Comparison of ENCODE assay signal across 8 cellular contexts in the genomic region with DNA sequence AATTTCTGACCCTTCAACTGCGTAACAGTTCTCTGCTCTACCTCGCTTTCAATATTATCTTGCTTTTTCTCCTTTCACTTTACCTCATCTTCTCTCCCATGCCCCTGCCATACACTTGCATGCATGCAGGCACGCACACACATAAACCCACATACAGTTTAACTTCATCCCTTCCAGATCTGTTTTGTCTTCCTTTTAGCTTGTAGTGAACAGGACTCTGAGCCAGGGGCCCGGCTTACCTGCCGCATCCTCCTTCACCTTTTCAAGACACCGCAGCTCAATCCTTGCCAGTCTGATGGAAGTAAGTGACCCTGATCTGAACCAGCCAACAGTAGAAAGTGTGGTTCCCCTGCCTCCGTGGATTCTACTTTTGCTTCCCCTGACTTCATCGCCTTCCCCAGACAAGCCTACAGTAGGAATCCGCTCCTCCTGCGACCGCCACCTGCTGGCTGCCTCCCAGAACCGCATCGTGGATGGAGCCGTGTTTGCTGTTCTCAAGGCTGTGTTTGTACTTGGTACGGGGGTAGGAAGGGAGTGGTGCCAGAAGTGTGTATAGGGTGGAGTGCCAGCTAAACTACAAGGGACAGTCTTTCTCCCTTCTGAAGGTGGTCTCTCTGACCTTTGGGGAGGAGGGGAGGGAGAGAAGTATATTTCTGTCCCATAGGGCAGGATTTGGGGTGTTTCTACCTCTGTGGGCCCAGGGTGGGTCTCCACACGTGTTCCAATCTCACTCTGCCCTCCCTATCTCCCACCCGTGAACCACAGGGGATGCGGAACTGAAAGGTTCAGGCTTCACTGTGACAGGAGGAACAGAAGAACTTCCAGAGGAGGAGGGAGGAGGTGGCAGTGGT. TPM values are rescaled to one million over a fixed set of nuclear protein-coding genes. Genes with fewer than 3 reads are reported as not detected.
DNase-seq lines count a peak whose midpoint lies in the region; ATAC-seq, FAIRE-seq and TF ChIP-seq lines count a peak whose summit lies in the region.

No MANE protein-coding gene starts in this region.

- H3K27ac ChIP-seq in WERI-Rb-1, result no peak overlapping the region
- peak overlapping the region; percentile 36; the same call in 1 of the 3 replicates for H3K27ac ChIP-seq in K562 (ENCODE audit: extremely low read depth, low read depth, low read length)

- CTCF ChIA-PET in K562 (lab: Yijun Ruan, JAX; ENCODE audit: low intra/inter-chr PET ratio), result interaction anchor here (0.6 to 1.6 kb wide), 5 partner anchors 29 to 131 kb away, joined by 3 to 6 read pairs (median 3); no protein-coding TSS in a partner anchor

- TF ChIP-seq RAD21 in K562 (CRISPR knock-in tag; conservative IDR thresholded peaks at IDR 0.05 in 1 of 2, IDR thresholded peaks at IDR 0.05 in 1 of 2), result peak; percentile 74 to 83

- TF ChIP-seq POLR2A in K562 (conservative IDR thresholded peaks at IDR 0.05), result no peak

- no peaks in the 10 kb centered on the region for H3K9me2 ChIP-seq in Loucy (replicated peaks; ENCODE audit: low read depth, low read length)

- DNase-seq in AG09319 (ENCODE audit: extremely low read depth, low read depth) (no peak), WERI-Rb-1 (peak; percentile 60), K562 (ENCODE audit: extremely low read depth in 1 of 4, low spot score in 3 of 4) (peak; percentile 65 to 83 (median 68)), inferior parietal cortex (ENCODE audit: extremely low spot score) (peak; percentile 63), NCI-H2029 (lab: John Stamatoyannopoulos, UW) (no peak)
- peak; percentile 65 to 80 for DNase-seq in stimulated activated CD4-positive, alpha-beta T cell treated with anti-CD3 and anti-CD28 coated beads, Interleukin-1b, Interleukin-23, amount 100 ng/mL, for 4 hours (ENCODE audit: low read depth in 2 of 2)

- TF ChIP-seq CTCF in AG09319 (IDR thresholded peaks at IDR 0.05; ENCODE audit: low read depth, low read length) (peak; percentile 78), Loucy (conservative IDR thresholded peaks at IDR 0.05; ENCODE audit: low read length) (peak; percentile 74), WERI-Rb-1 (IDR thresholded peaks at IDR 0.05; ENCODE audit: low read depth, low read length) (peak; percentile 89), K562 (IDR thresholded peaks at IDR 0.05 in 2 of 3, conservative IDR thresholded peaks at IDR 0.05 in 1 of 3; ENCODE audit: insufficient read depth in 2 of 3, low read depth in 1 of 3, low read length in 3 of 3) (peak; percentile 80 to 91 (median 88))

- in situ Hi-C loops in K562 (cut with MboI), result no loop called here

- H3K9ac ChIP-seq in Loucy (ENCODE audit: low read depth, low read length, poor library complexity, severe bottlenecking), result peak overlapping the region; percentile 48
- H3K9ac ChIP-seq in K562 (ENCODE audit: insufficient read depth in 1 of 2, low read depth in 2 of 2, low read length in 2 of 2), result peak overlapping the region in 1 of 2 experiments; percentile 46; a peak in 1 of 4 replicates

- POLR2A ChIA-PET in K562 (lab: Yijun Ruan, JAX), result interaction anchor here (1.4 to 4.2 kb wide), 2 partner anchors 10 kb away, joined by 4 to 29 read pairs; a partner anchor contains a TSS

- BruUV-seq in K562 (replicated peaks; lab: Mats Ljungman, UMichigan), result no TSS peak

- intact Hi-C loops in K562 (cut with micrococcal nuclease), result loop anchor here (1.0 kb wide), 1 partner anchor 31 kb away; no protein-coding TSS in a partner anchor

- ATAC-seq in GM18909 (IDR thresholded peaks at IDR 0.05; ENCODE audit: poor library complexity, unreplicated experiment) (peak; percentile 81), K562 (peak; percentile 90)

- H3K4me1 ChIP-seq in Loucy (ENCODE audit: insufficient read depth, low read length, poor library complexity, severe bottlenecking), result peaks cover 12% of the 10 kb centered on the region
- H3K4me1 ChIP-seq in K562 (replicated peaks in 1 of 2; ENCODE audit: control insufficient read depth in 2 of 2, insufficient read depth in 2 of 2, low read length in 2 of 2), result peaks cover 24 to 34% of the 10 kb centered on the region in 2 experiments; a peak in 4 of 5 replicates

- H3K9me1 ChIP-seq in K562 (ENCODE audit: control insufficient read depth, insufficient read depth, low read length), result no peaks in the 10 kb centered on the region

- H3F3A ChIP-seq in Loucy (ENCODE audit: low read depth), result no peaks in the 10 kb centered on the region

- H3K4me2 ChIP-seq in Loucy (ENCODE audit: low read depth, low read length, poor library complexity, severe bottlenecking), result peak overlapping the region; percentile 27
- H3K4me2 ChIP-seq in K562 (ENCODE audit: insufficient read depth, low read length), result no peak overlapping the region

- no peaks in the 10 kb centered on the region for H3K9me3 ChIP-seq in Loucy (ENCODE audit: insufficient read depth, low read depth, low read length)
- H3K9me3 ChIP-seq in WERI-Rb-1 (ENCODE audit: severe bottlenecking), result no peaks in the 10 kb centered on the region
- no peaks in the 10 kb centered on the region for H3K9me3 ChIP-seq in K562 (replicated peaks; ENCODE audit: control insufficient read depth, insufficient read depth, low read depth, low read length)

- peak; percentile 85 for FAIRE-seq in K562 (lab: Jason Lieb, UNC)

- H3K79me2 ChIP-seq in Loucy (ENCODE audit: insufficient read depth, low read length) (peaks cover 7% of the 10 kb centered on the region; the same call in 1 of the 2 replicates), K562 (ENCODE audit: control insufficient read depth, insufficient read depth, low read length) (no peaks in the 10 kb centered on the region; the same call in 2 of the 3 replicates)

- H3K36me3 ChIP-seq in Loucy (ENCODE audit: insufficient read depth, low read length) (peaks cover 60% of the 10 kb centered on the region; the same call in 1 of the 2 replicates), WERI-Rb-1 (peaks cover 58% of the 10 kb centered on the region), K562 (ENCODE audit: control insufficient read depth, insufficient read depth, low read length) (peaks cover 92% of the 10 kb centered on the region)

- H3K4me3 ChIP-seq in Loucy (ENCODE audit: low read length, poor library complexity, severe bottlenecking), result no peak overlapping the region
- no peak overlapping the region for H3K4me3 ChIP-seq in WERI-Rb-1 (ENCODE audit: low read depth, low read length)
- H3K4me3 ChIP-seq in K562, result no peak overlapping the region

- H4K20me1 ChIP-seq in Loucy (ENCODE audit: insufficient read depth, low read length, poor library complexity, severe bottlenecking) (no peaks in the 10 kb centered on the region), K562 (replicated peaks; ENCODE audit: control insufficient read depth, insufficient read depth, low read length) (0 out of 2 replicates have a peak, but pooled peaks cover 5% of the 10 kb centered on the region)

- WGBS in K562 (ENCODE audit: insufficient coverage, low coverage, missing lambda C conversion rate), result 31% methylated on average over 17 of the region's 18 CpGs

- TF ChIP-seq EP300 in K562 (IDR thresholded peaks at IDR 0.05; ENCODE audit: low read length), result no peak

- no peaks in the 10 kb centered on the region for H3K27me3 ChIP-seq in Loucy (ENCODE audit: insufficient read depth, low read length, poor library complexity, severe bottlenecking)
- peaks cover 3% of the 10 kb centered on the region for H3K27me3 ChIP-seq in WERI-Rb-1 (ENCODE audit: insufficient read depth, low read depth, severe bottlenecking)
- no peaks in the 10 kb centered on the region for H3K27me3 ChIP-seq in K562 (ENCODE audit: control insufficient read depth in 2 of 2, insufficient read depth in 2 of 2, low read length in 2 of 2)

- H2AFZ ChIP-seq in Loucy (ENCODE audit: low read length) (no peak overlapping the region), K562 (ENCODE audit: low read depth, low read length) (no peak overlapping the region)

RNA-seq across cellular contexts. Expression of a gene that starts 10.7 kb away (rescaled TPM):
- 282 and 395 TPM in 2 replicates for total RNA-seq in K562 (2011; cell fraction: chromatin; rRNA removed; ENCODE audit: low replicate concordance)
- total RNA-seq in K562 (2011; cell fraction: nucleolus; rRNA removed), result 116 and 125 TPM in 2 replicates
- 127 and 134 TPM in 2 replicates for total RNA-seq in K562 (2011; cell fraction: nucleoplasm; rRNA removed)
- total RNA-seq in K562 (2014; rRNA removed) (18.4 and 23.1 TPM in 2 replicates), K562 (2014; rRNA removed; fragmentation: Illumina TruSeq; extraction: Trizol) (7.7 and 8.6 TPM in 2 replicates), K562 (2015; rRNA removed; fragmentation: Illumina TruSeq; extraction: Trizol) (7.7 and 10.3 TPM in 2 replicates), K562 (2021) (47.3 and 49.7 TPM in 2 replicates)
- polyA plus RNA-seq in K562 (2011; rRNA removed) (8.5 and 19.1 TPM in 2 replicates), K562 (2014; fragmentation: Illumina TruSeq; extraction: Trizol) (26.7 and 31.0 TPM in 2 replicates), K562 (2014; fragmentation: Nextera tagmentation; extraction: Ambion mirVana) (1 to 10 TPM; 1.6 to 2.8 TPM), K562 (2014; rRNA removed) (15.6 and 17.7 TPM in 2 replicates)
- 11.3 and 12.0 TPM in 2 replicates for polyA plus RNA-seq in K562 (2011; cell fraction: cytosol; rRNA removed)
- 149 and 177 TPM in 2 replicates for polyA plus RNA-seq in K562 (2011; cell fraction: nucleus; rRNA removed)
- polyA plus RNA-seq in K562 (2012), result 27.2 and 37.7 TPM in 2 replicates
- polyA minus RNA-seq in K562 (2011; rRNA and poly(A)+ RNA removed), result 26.7 and 27.1 TPM in 2 replicates
- 51.0 and 53.6 TPM in 2 replicates for polyA minus RNA-seq in K562 (2011; cell fraction: cytosol; rRNA and poly(A)+ RNA removed)
- 58.2 and 76.0 TPM in 2 replicates for polyA minus RNA-seq in K562 (2011; cell fraction: nucleus; rRNA and poly(A)+ RNA removed)

RNA-seq across cellular contexts. Expression of a gene that starts 15.5 kb away (rescaled TPM):
- total RNA-seq in K562 (2011; cell fraction: chromatin; rRNA removed; ENCODE audit: low replicate concordance), result 5.1 and 6.6 TPM in 2 replicates
- 2.7 and 2.8 TPM in 2 replicates for total RNA-seq in K562 (2011; cell fraction: nucleolus; rRNA removed)
- total RNA-seq in K562 (2011; cell fraction: nucleoplasm; rRNA removed), result 2.7 and 4.0 TPM in 2 replicates
- total RNA-seq in K562 (2014; rRNA removed), result 0.05 and 0.12 TPM in 2 replicates
- total RNA-seq in K562 (2014; rRNA removed; fragmentation: Illumina TruSeq; extraction: Trizol), result 0.22 TPM in 2 replicates
- total RNA-seq in K562 (2015; rRNA removed; fragmentation: Illumina TruSeq; extraction: Trizol), result 0.23 and 0.25 TPM in 2 replicates
- 0.69 TPM in 2 replicates for total RNA-seq in K562 (2021)
- polyA plus RNA-seq in K562 (2011; rRNA removed), result 0.40 and 0.79 TPM in 2 replicates
- 0.53 and 0.58 TPM in 2 replicates for polyA plus RNA-seq in K562 (2011; cell fraction: cytosol; rRNA removed)
- polyA plus RNA-seq in K562 (2011; cell fraction: nucleus; rRNA removed), result 3.3 and 4.5 TPM in 2 replicates
- 0.35 and 1.5 TPM in 2 replicates for polyA plus RNA-seq in K562 (2012)
- 0.65 and 0.80 TPM in 2 replicates for polyA plus RNA-seq in K562 (2014; fragmentation: Illumina TruSeq; extraction: Trizol)
- polyA plus RNA-seq in K562 (2014; fragmentation: Nextera tagmentation; extraction: Ambion mirVana), result under 1 TPM; 0.03 to 0.11 TPM
- 0.81 and 0.86 TPM in 2 replicates for polyA plus RNA-seq in K562 (2014; rRNA removed)
- polyA minus RNA-seq in K562 (2011; rRNA and poly(A)+ RNA removed), result 0.42 TPM in 2 replicates
- polyA minus RNA-seq in K562 (2011; cell fraction: cytosol; rRNA and poly(A)+ RNA removed), result 0.55 TPM in 1 of 2 replicates, not detected in the other
- polyA minus RNA-seq in K562 (2011; cell fraction: nucleus; rRNA and poly(A)+ RNA removed), result 0.54 and 0.78 TPM in 2 replicates

RNA-seq across cellular contexts. Expression of a gene that starts 17.8 kb away (rescaled TPM):
- 48.6 and 70.4 TPM in 2 replicates for total RNA-seq in K562 (2011; cell fraction: chromatin; rRNA removed; ENCODE audit: low replicate concordance)
- total RNA-seq in K562 (2011; cell fraction: nucleolus; rRNA removed), result 91.1 and 92.7 TPM in 2 replicates
- total RNA-seq in K562 (2011; cell fraction: nucleoplasm; rRNA removed), result 80.5 and 94.1 TPM in 2 replicates
- total RNA-seq in K562 (2014; rRNA removed), result 5.5 and 7.5 TPM in 2 replicates
- total RNA-seq in K562 (2014; rRNA removed; fragmentation: Illumina TruSeq; extraction: Trizol), result 9.7 and 11.4 TPM in 2 replicates
- 6.1 and 7.5 TPM in 2 replicates for total RNA-seq in K562 (2015; rRNA removed; fragmentation: Illumina TruSeq; extraction: Trizol)
- 18.0 and 19.7 TPM in 2 replicates for total RNA-seq in K562 (2021)
- polyA plus RNA-seq in K562 (2011; rRNA removed), result 43.0 and 55.4 TPM in 2 replicates
- 91.9 and 138 TPM in 2 replicates for polyA plus RNA-seq in K562 (2011; cell fraction: cytosol; rRNA removed)
- 29.1 and 32.6 TPM in 2 replicates for polyA plus RNA-seq in K562 (2011; cell fraction: nucleus; rRNA removed)
- 17.7 and 27.6 TPM in 2 replicates for polyA plus RNA-seq in K562 (2012)
- polyA plus RNA-seq in K562 (2014; fragmentation: Illumina TruSeq; extraction: Trizol), result 45.8 and 52.7 TPM in 2 replicates
- 10 to 100 TPM; 17.4 to 27.4 TPM for polyA plus RNA-seq in K562 (2014; fragmentation: Nextera tagmentation; extraction: Ambion mirVana)
- polyA plus RNA-seq in K562 (2014; rRNA removed), result 23.9 and 25.8 TPM in 2 replicates
- polyA minus RNA-seq in K562 (2011; rRNA and poly(A)+ RNA removed), result 26.0 and 31.9 TPM in 2 replicates
- polyA minus RNA-seq in K562 (2011; cell fraction: cytosol; rRNA and poly(A)+ RNA removed), result 13.8 and 14.3 TPM in 2 replicates
- polyA minus RNA-seq in K562 (2011; cell fraction: nucleus; rRNA and poly(A)+ RNA removed), result 5.9 and 9.1 TPM in 2 replicates

RNA-seq across cellular contexts. Expression of a gene that starts 22.6 kb away (rescaled TPM):
- total RNA-seq in K562 (2011; cell fraction: chromatin; rRNA removed; ENCODE audit: low replicate concordance), result 2.9 and 8.8 TPM in 2 replicates
- total RNA-seq in K562 (2011; cell fraction: nucleolus; rRNA removed), result 2.9 and 4.3 TPM in 2 replicates
- 3.2 and 7.9 TPM in 2 replicates for total RNA-seq in K562 (2011; cell fraction: nucleoplasm; rRNA removed)
- total RNA-seq in K562 (2014; rRNA removed), result 2.9 and 3.1 TPM in 2 replicates
- 2.4 and 3.0 TPM in 2 replicates for total RNA-seq in K562 (2014; rRNA removed; fragmentation: Illumina TruSeq; extraction: Trizol)
- total RNA-seq in K562 (2015; rRNA removed; fragmentation: Illumina TruSeq; extraction: Trizol), result 1.8 and 2.6 TPM in 2 replicates
- 1.8 and 2.0 TPM in 2 replicates for total RNA-seq in K562 (2021)
- 0.77 and 1.9 TPM in 2 replicates for polyA plus RNA-seq in K562 (2011; rRNA removed)
- 0.45 and 0.94 TPM in 2 replicates for polyA plus RNA-seq in K562 (2011; cell fraction: cytosol; rRNA removed)
- polyA plus RNA-seq in K562 (2011; cell fraction: nucleus; rRNA removed), result 2.4 TPM in 2 replicates
- 1.2 and 3.5 TPM in 2 replicates for polyA plus RNA-seq in K562 (2012)
- 1.4 TPM in 2 replicates for polyA plus RNA-seq in K562 (2014; fragmentation: Illumina TruSeq; extraction: Trizol)
- polyA plus RNA-seq in K562 (2014; fragmentation: Nextera tagmentation; extraction: Ambion mirVana), result 1 to 10 TPM; 6.8 to 8.4 TPM
- 0.36 and 3.9 TPM in 2 replicates for polyA plus RNA-seq in K562 (2014; rRNA removed)
- 0.88 TPM in 1 of 2 replicates, not detected in the other for polyA minus RNA-seq in K562 (2011; rRNA and poly(A)+ RNA removed)
- not detected in 2 replicates for polyA minus RNA-seq in K562 (2011; cell fraction: cytosol; rRNA and poly(A)+ RNA removed)
- 2.0 TPM in 1 of 2 replicates, not detected in the other for polyA minus RNA-seq in K562 (2011; cell fraction: nucleus; rRNA and poly(A)+ RNA removed)

RNA-seq across cellular contexts. Expression of a gene that starts 33.5 kb away (rescaled TPM):
- total RNA-seq in K562 (2011; cell fraction: chromatin; rRNA removed; ENCODE audit: low replicate concordance), result 3.0 and 4.6 TPM in 2 replicates
- total RNA-seq in K562 (2011; cell fraction: nucleolus; rRNA removed), result 2.6 and 3.7 TPM in 2 replicates
- total RNA-seq in K562 (2011; cell fraction: nucleoplasm; rRNA removed), result 3.4 and 4.9 TPM in 2 replicates
- total RNA-seq in K562 (2014; rRNA removed), result 11.5 and 12.8 TPM in 2 replicates
- 7.6 and 8.7 TPM in 2 replicates for total RNA-seq in K562 (2014; rRNA removed; fragmentation: Illumina TruSeq; extraction: Trizol)
- 6.4 and 8.5 TPM in 2 replicates for total RNA-seq in K562 (2015; rRNA removed; fragmentation: Illumina TruSeq; extraction: Trizol)
- 23.6 and 26.6 TPM in 2 replicates for total RNA-seq in K562 (2021)
- 5.7 and 6.0 TPM in 2 replicates for polyA plus RNA-seq in K562 (2011; rRNA removed)
- 8.8 and 15.6 TPM in 2 replicates for polyA plus RNA-seq in K562 (2011; cell fraction: cytosol; rRNA removed)
- polyA plus RNA-seq in K562 (2011; cell fraction: nucleus; rRNA removed), result 4.5 and 8.3 TPM in 2 replicates
- 11.1 and 14.8 TPM in 2 replicates for polyA plus RNA-seq in K562 (2012)
- 18.5 and 19.1 TPM in 2 replicates for polyA plus RNA-seq in K562 (2014; fragmentation: Illumina TruSeq; extraction: Trizol)
- polyA plus RNA-seq in K562 (2014; fragmentation: Nextera tagmentation; extraction: Ambion mirVana), result under 1 TPM; 0.13 to 0.14 TPM
- polyA plus RNA-seq in K562 (2014; rRNA removed), result 11.0 and 12.8 TPM in 2 replicates
- polyA minus RNA-seq in K562 (2011; rRNA and poly(A)+ RNA removed), result 2.8 TPM in 2 replicates
- 5.7 and 7.5 TPM in 2 replicates for polyA minus RNA-seq in K562 (2011; cell fraction: cytosol; rRNA and poly(A)+ RNA removed)
- 1.1 and 1.9 TPM in 2 replicates for polyA minus RNA-seq in K562 (2011; cell fraction: nucleus; rRNA and poly(A)+ RNA removed)

Comparison
In these comparisons a context has a peak if more than half of its experiments do, and no peak if none do; other contexts are left out.
1. DNase-seq: peak in WERI-Rb-1 (single experiment), K562 (4 of 4), inferior parietal cortex (single experiment) and stimulated activated CD4-positive, alpha-beta T cell treated with anti-CD3 and anti-CD28 coated beads, Interleukin-1b, Interleukin-23, amount 100 ng/mL, for 4 hours (2 of 2); none in AG09319 (single experiment) and NCI-H2029 (single experiment).
2. Peak in every context shown above with its lines, with median percentiles within 50 percentile points of each other: CTCF ChIP-seq.